ENCODE assay signal across 8 cellular contexts in the genomic region with DNA sequence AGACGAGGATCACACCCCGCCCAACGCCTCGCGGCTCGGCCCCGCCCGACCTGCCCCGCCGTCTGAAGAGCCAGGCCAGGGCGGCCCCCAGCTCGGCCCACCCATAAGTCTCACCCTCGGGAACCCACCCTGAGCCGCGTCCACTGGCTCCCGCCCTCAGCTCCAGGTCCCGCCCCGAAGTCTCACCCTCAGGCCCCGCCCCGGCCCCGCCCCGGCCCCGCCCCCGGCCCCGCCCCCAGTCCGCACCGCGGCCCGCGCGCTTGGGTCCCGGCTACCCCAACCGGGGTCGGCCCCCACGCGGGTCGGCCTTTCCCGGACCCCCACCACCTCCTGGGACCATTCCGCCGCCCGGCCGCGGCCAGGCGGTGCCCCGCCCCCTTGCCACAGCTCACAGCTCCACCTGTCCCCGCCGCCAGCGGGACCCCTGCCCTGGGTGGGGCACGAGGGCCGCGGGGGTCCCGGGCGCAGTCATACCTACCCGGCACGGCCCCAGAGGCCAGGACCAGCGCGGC.
DNase-seq lines count a peak whose midpoint lies in the region; ATAC-seq and TF ChIP-seq lines count a peak whose summit lies in the region.

No MANE protein-coding gene starts in this region.

- H3K4me3 ChIP-seq in BLaER1 treated with 17β-estradiol and CSF1 and Interleukin-3, amounts not matched to agents 10 nM and 100 nM, result peak overlapping the region; percentile 71 to 82 (median 74)
- peak overlapping the region; percentile 61 for H3K4me3 ChIP-seq in WI38 (ENCODE audit: low read depth, low read length)
- peak overlapping the region; percentile 34 to 51 for H3K4me3 ChIP-seq in cardiac fibroblast (replicated peaks in 1 of 2; ENCODE audit: low read depth in 2 of 2, low read length in 2 of 2)

- peak; percentile 40 for ATAC-seq in HG02759 (IDR thresholded peaks at IDR 0.05; ENCODE audit: unreplicated experiment)
- no peak for ATAC-seq in GM21390 (IDR thresholded peaks at IDR 0.05; ENCODE audit: unreplicated experiment)
- no peak for ATAC-seq in HG02870 (IDR thresholded peaks at IDR 0.05; ENCODE audit: unreplicated experiment)

- peak overlapping the region; percentile 35 to 76 (median 62); a peak in 19 of 22 replicates for H3K9ac ChIP-seq in BLaER1 treated with 17β-estradiol and CSF1 and Interleukin-3, amounts not matched to agents 10 nM and 100 nM

- TF ChIP-seq CTCF in WI38 (IDR thresholded peaks at IDR 0.05; ENCODE audit: low read depth, low read length), result no peak
- no peak for TF ChIP-seq CTCF in cardiac fibroblast (IDR thresholded peaks at IDR 0.05; ENCODE audit: low read depth, low read length)

- H3K9me3 ChIP-seq in BLaER1 treated with 17β-estradiol and CSF1 and Interleukin-3, amounts not matched to agents 10 nM and 100 nM (replicated peaks in 1 of 11), result no peaks in the 10 kb centered on the region

- H3K27me3 ChIP-seq in BLaER1 treated with 17β-estradiol and CSF1 and Interleukin-3, amounts not matched to agents 10 nM and 100 nM, result peaks cover 65 to 78% (median 72%) of the 10 kb centered on the region in 11 experiments

- no peak overlapping the region for H3K27ac ChIP-seq in BLaER1 treated with 17β-estradiol and CSF1 and Interleukin-3, amounts not matched to agents 10 nM and 100 nM

- H3K36me3 ChIP-seq in BLaER1 treated with 17β-estradiol and CSF1 and Interleukin-3, amounts not matched to agents 10 nM and 100 nM, result no peaks in the 10 kb centered on the region; a peak in 1 of 22 replicates

- DNase-seq in cardiac fibroblast (ENCODE audit: low read depth in 2 of 2), result peak in 1 of 2 donors; percentile 7
- peak; percentile 50 for DNase-seq in left kidney (ENCODE audit: low read depth, low spot score)
- peak in 2 of 3 experiments; percentile 11 to 22 for DNase-seq in stimulated activated CD4-positive, alpha-beta T cell treated with anti-CD3 and anti-CD28 coated beads, TNF-alpha, amount 100 ng/mL, for 24 hours (ENCODE audit: low read depth in 3 of 3)

- peaks cover 7 to 15% (median 8%) of the 10 kb centered on the region in 10 experiments; a peak in 17 of 20 replicates for H3K4me1 ChIP-seq in BLaER1 treated with 17β-estradiol and CSF1 and Interleukin-3, amounts not matched to agents 10 nM and 100 nM

- H4K20me1 ChIP-seq in BLaER1 treated with 17β-estradiol and CSF1 and Interleukin-3, amounts not matched to agents 10 nM and 100 nM, result peaks cover 0 to 61% (median 44%) of the 10 kb centered on the region in 11 experiments; a peak in 18 of 22 replicates

- peak overlapping the region; percentile 90 to 100 (median 99) for H3K4me2 ChIP-seq in BLaER1 treated with 17β-estradiol and CSF1 and Interleukin-3, amounts not matched to agents 10 nM and 100 nM
